ENCODE assay signal across 13 cellular contexts in genomic region chr21:37408464-37409193, GRCh38. TPM values are rescaled to one million over a fixed set of nuclear protein-coding genes. Genes with fewer than 3 reads are reported as not detected.
DNase-seq lines count a peak whose midpoint lies in the region; ATAC-seq lines count a peak whose summit lies in the region.
"Had no signal": no experiment of that assay in that cellular context is flagged by ENCODE, and none has a peak within 500 bp of the region (broad histone marks: within the 10 kb centered on the region; RNA-seq: fewer than 3 reads in every experiment).

No MANE protein-coding gene starts in this region.

- peak overlapping the region; percentile 86 for H3K27ac Mint-ChIP-seq in activated T-cell treated with anti-CD3 and anti-CD28 coated beads, Interleukin-2, amount 50 U/mL, for 72 hours
- peak overlapping the region; percentile 20 to 64 for H3K27ac Mint-ChIP-seq in T-cell
- peak overlapping the region; percentile 36 to 80 (median 76) for H3K27ac Mint-ChIP-seq in immature natural killer cell
- H3K27ac Mint-ChIP-seq in stimulated activated naive B cell treated with anti-CD40 and anti-IgM and Interleukin-4, amounts not matched to agents 10 μg/mL and 1 μg/mL and 100 μg/mL, for 72 hours = peak overlapping the region; percentile 20

- CTCF ChIA-PET in T-cell (lab: Charles Lee) = interaction anchor here (0.5 to 2.0 kb wide), 5 partner anchors 8 to 1638 kb away, joined by 3 to 8 read pairs (median 4); no protein-coding TSS in a partner anchor

- POLR2A ChIA-PET in T-cell (lab: Charles Lee) = interaction anchor here (0.6 to 1.0 kb wide), 6 partner anchors 8 to 105 kb away, joined by 3 to 5 read pairs (median 3); no protein-coding TSS in a partner anchor

- H3K4me3 Mint-ChIP-seq in activated T-cell treated with anti-CD3 and anti-CD28 coated beads, Interleukin-2, amount 50 U/mL, for 72 hours = peak overlapping the region; percentile 58 to 78
- peak overlapping the region in 2 of 3 donors; percentile 37 to 39 for H3K4me3 Mint-ChIP-seq in T-cell
- peak overlapping the region; percentile 42 to 74 (median 61) for H3K4me3 Mint-ChIP-seq in immature natural killer cell
- peak overlapping the region in 1 of 2 donors; percentile 0 for H3K4me3 Mint-ChIP-seq in stimulated activated naive B cell treated with anti-CD40 and anti-IgM and Interleukin-4, amounts not matched to agents 10 μg/mL and 1 μg/mL and 100 μg/mL, for 72 hours

- peaks cover 2 to 3% of the 10 kb centered on the region in 2 donors for H3K36me3 Mint-ChIP-seq in activated T-cell treated with anti-CD3 and anti-CD28 coated beads, Interleukin-2, amount 50 U/mL, for 72 hours (ENCODE audit: insufficient read depth in 2 of 2)
- H3K36me3 Mint-ChIP-seq in T-cell = peaks cover 10% of the 10 kb centered on the region
- peaks cover 0 to 3% (median 0%) of the 10 kb centered on the region in 3 donors for H3K36me3 Mint-ChIP-seq in immature natural killer cell
- H3K36me3 Mint-ChIP-seq in stimulated activated naive B cell treated with anti-CD40 and anti-IgM and Interleukin-4, amounts not matched to agents 10 μg/mL and 1 μg/mL and 100 μg/mL, for 72 hours = peaks cover 10 to 17% of the 10 kb centered on the region in 2 donors

- H3K27me3 Mint-ChIP-seq in activated T-cell treated with anti-CD3 and anti-CD28 coated beads, Interleukin-2, amount 50 U/mL, for 72 hours (ENCODE audit: low read depth) = no peaks in the 10 kb centered on the region
- H3K27me3 Mint-ChIP-seq in T-cell (no peaks in the 10 kb centered on the region), immature natural killer cell (ENCODE audit: low read depth in 3 of 3) (peaks cover 0 to 9% (median 2%) of the 10 kb centered on the region in 3 donors)
- H3K27me3 Mint-ChIP-seq in stimulated activated naive B cell treated with anti-CD40 and anti-IgM and Interleukin-4, amounts not matched to agents 10 μg/mL and 1 μg/mL and 100 μg/mL, for 72 hours = no peaks in the 10 kb centered on the region

- DNase-seq in activated T-cell treated with anti-CD3 and anti-CD28 coated beads, Interleukin-2, amount 50 U/mL, for 72 hours = no peak
- DNase-seq in activated T-cell treated with anti-CD3 and anti-CD28 coated beads, Interleukin-2, amount 50 U/mL, for 48 hours = no peak
- DNase-seq in T-cell (no peak), immature natural killer cell (no peak), D341Med (ENCODE audit: low spot score) (no peak), EL (no peak), SKM-1 treated with dmso at 0.1 percent for 144 hours (lab: John Stamatoyannopoulos, UW; ENCODE audit: unreplicated experiment) (no peak)
- DNase-seq in stimulated activated naive B cell treated with anti-CD40 and anti-IgM and Interleukin-4, amounts not matched to agents 10 μg/mL and 1 μg/mL and 100 μg/mL, for 72 hours = no peak
- DNase-seq: adrenal gland, hypothalamus, Kasumi-1, SHP77, WERI-Rb-1 had no signal

- peaks cover 81% of the 10 kb centered on the region for H3K4me1 Mint-ChIP-seq in activated T-cell treated with anti-CD3 and anti-CD28 coated beads, Interleukin-2, amount 50 U/mL, for 72 hours (ENCODE audit: low read depth)
- H3K4me1 Mint-ChIP-seq in T-cell (peaks cover 86 to 93% (median 88%) of the 10 kb centered on the region in 3 donors), immature natural killer cell (peaks cover 82 to 97% of the 10 kb centered on the region in 2 donors)
- peaks cover 53 to 88% of the 10 kb centered on the region in 2 donors for H3K4me1 Mint-ChIP-seq in stimulated activated naive B cell treated with anti-CD40 and anti-IgM and Interleukin-4, amounts not matched to agents 10 μg/mL and 1 μg/mL and 100 μg/mL, for 72 hours

- H3K9me3 Mint-ChIP-seq in activated T-cell treated with anti-CD3 and anti-CD28 coated beads, Interleukin-2, amount 50 U/mL, for 72 hours = no peaks in the 10 kb centered on the region
- H3K9me3 Mint-ChIP-seq in T-cell (no peaks in the 10 kb centered on the region), immature natural killer cell (no peaks in the 10 kb centered on the region)
- H3K9me3 Mint-ChIP-seq in stimulated activated naive B cell treated with anti-CD40 and anti-IgM and Interleukin-4, amounts not matched to agents 10 μg/mL and 1 μg/mL and 100 μg/mL, for 72 hours = peaks cover 1 to 3% of the 10 kb centered on the region in 2 donors

- peak; percentile 85 to 87 for ATAC-seq in activated T-cell treated with anti-CD3 and anti-CD28 coated beads, Interleukin-2, amount 50 U/mL, for 72 hours (replicated peaks in 1 of 2)
- no peak for ATAC-seq in T-cell (replicated peaks in 1 of 4)
- peak; percentile 53 to 56 for ATAC-seq in stimulated activated naive B cell treated with anti-CD40 and anti-IgM and Interleukin-4, amounts not matched to agents 10 μg/mL and 1 μg/mL and 100 μg/mL, for 72 hours (replicated peaks)

RNA-seq across cellular contexts. Expression of gene DYRK1A, which starts 42.1 kb away (rescaled TPM):
- 10 to 100 TPM; 82.9 to 85.0 TPM for total RNA-seq in activated T-cell treated with anti-CD3 and anti-CD28 coated beads, Interleukin-2, amount 50 U/mL, for 72 hours
- 100 to 1,000 TPM; 113 to 149 (median 115) TPM for total RNA-seq in T-cell
- polyA plus RNA-seq in immature natural killer cell = 1 to 10 TPM; 1.8 to 4.8 (median 4.0) TPM

Comparison
In these comparisons a context has a peak if more than half of its experiments do, and no peak if none do; other contexts are left out.
1. ATAC-seq: peak in activated T-cell treated with anti-CD3 and anti-CD28 coated beads, Interleukin-2, amount 50 U/mL, for 72 hours (2 of 2) and stimulated activated naive B cell treated with anti-CD40 and anti-IgM and Interleukin-4, amounts not matched to agents 10 μg/mL and 1 μg/mL and 100 μg/mL, for 72 hours (2 of 2); none in T-cell (0 of 4).
2. H3K27ac Mint-ChIP-seq: peak in every context shown above with its lines; median percentile 86 in activated T-cell treated with anti-CD3 and anti-CD28 coated beads, Interleukin-2, amount 50 U/mL, for 72 hours; 76 in immature natural killer cell; 42 in T-cell; 20 in stimulated activated naive B cell treated with anti-CD40 and anti-IgM and Interleukin-4, amounts not matched to agents 10 μg/mL and 1 μg/mL and 100 μg/mL, for 72 hours.